8 cellular contexts compared by ENCODE assay signal in the genomic region with DNA sequence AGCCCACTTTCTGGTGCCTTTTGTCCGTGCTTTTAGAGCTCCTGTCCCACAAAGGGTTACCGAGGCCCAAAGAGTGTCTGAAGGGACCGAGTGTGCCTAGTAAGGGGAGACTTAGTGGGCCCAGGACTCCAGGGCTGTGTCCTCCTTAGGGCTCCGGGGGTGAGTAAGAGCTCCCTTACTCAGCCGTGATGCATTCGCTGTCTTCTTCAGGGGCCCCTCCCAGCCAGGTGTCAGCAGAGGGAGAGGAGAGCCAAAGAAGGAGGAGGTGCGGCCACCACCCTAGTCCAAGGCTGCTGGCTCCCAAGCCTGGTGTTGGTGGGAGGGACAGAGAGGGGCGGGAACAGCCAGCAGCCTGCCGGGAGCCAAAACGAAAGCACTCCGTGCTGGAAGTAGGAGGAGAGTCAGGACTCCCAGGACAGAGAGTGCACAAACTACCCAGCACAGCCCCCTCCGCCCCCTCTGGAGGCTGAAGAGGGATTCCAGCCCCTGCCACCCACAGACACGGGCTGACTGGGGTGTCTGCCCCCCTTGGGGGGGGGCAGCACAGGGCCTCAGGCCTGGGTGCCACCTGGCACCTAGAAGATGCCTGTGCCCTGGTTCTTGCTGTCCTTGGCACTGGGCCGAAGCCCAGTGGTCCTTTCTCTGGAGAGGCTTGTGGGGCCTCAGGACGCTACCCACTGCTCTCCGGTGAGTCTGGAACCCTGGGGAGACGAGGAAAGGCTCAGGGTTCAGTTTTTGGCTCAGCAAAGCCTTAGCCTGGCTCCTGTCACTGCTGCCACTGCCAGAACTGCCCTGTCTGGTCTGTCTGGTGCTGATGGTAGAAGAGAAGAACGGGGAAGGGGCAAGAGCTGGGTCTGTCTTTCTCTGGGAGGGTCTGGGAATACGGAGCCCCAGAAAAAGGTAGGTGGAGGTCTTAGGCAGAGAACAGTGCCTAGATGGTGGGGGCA. TPM values are rescaled to one million over a fixed set of nuclear protein-coding genes. Genes with fewer than 3 reads are reported as not detected.
DNase-seq lines count a peak whose midpoint lies in the region; ATAC-seq and TF ChIP-seq lines count a peak whose summit lies in the region.

IL17RC (plus strand) TSS at position 365 of the 947 bp plus-strand sequence; CDS start at position 583, 218 bp downstream.

- peak within 1 kb of the TSS; percentile 90 for H3K27ac ChIP-seq in VCaP
- peak within 1 kb of the TSS; percentile 62 for H3K27ac ChIP-seq in layer of hippocampus (ENCODE audit: low read depth, low read length)
- peak within 1 kb of the TSS; percentile 53 to 86 (median 80) for H3K27ac ChIP-seq in spleen

- peak within 1 kb of the TSS; percentile 47 to 84 (median 56) for H3K4me3 ChIP-seq in spleen

- TF ChIP-seq CTCF in VCaP (conservative IDR thresholded peaks at IDR 0.05) (no peak), spleen (IDR thresholded peaks at IDR 0.05 in 8 of 11, conservative IDR thresholded peaks at IDR 0.05 in 3 of 11) (no peak)

- intact Hi-C loops in spleen (cut with DNase I; ENCODE audit: low total_unique reads), result no loop called here

- peak; percentile 91 for DNase-seq in Daoy (ENCODE audit: low read depth)
- DNase-seq in NCI-H146 (lab: John Stamatoyannopoulos, UW), result peak; percentile 84
- DNase-seq in dermis blood vessel endothelial cell, result peak; percentile 84
- peak; percentile 90 for DNase-seq in spleen
- no peak for DNase-seq in OCI-M2 (lab: John Stamatoyannopoulos, UW; ENCODE audit: unreplicated experiment)

- no peaks in the 10 kb centered on the region for H3K27me3 ChIP-seq in layer of hippocampus (ENCODE audit: control insufficient read depth, insufficient read depth, low read length)
- peaks cover 0 to 22% (median 0%) of the 10 kb centered on the region in 7 donors for H3K27me3 ChIP-seq in spleen (replicated peaks in 1 of 7)

- WGBS in spleen, 5 donors, result 22 to 33% (median 29%) methylated on average over 16 to 19 of the region's 19 CpGs

- peak in 1 of 3 donors; percentile 20 for TF ChIP-seq POLR2A in spleen (IDR thresholded peaks at IDR 0.05)

- peaks cover 10 to 59% (median 38%) of the 10 kb centered on the region in 6 donors for H3K4me1 ChIP-seq in spleen

- no peaks in the 10 kb centered on the region for H3K9me3 ChIP-seq in spleen

- ATAC-seq in GM19455 (IDR thresholded peaks at IDR 0.05; ENCODE audit: unreplicated experiment), result no peak

- H3K36me3 ChIP-seq in spleen, result peaks cover 0 to 7% (median 0%) of the 10 kb centered on the region in 6 donors

RNA-seq across cellular contexts. Expression of gene IL17RC, which starts in this region (rescaled TPM):
- 6.7 and 9.5 TPM in 2 replicates for total RNA-seq in Daoy (2014; rRNA removed; shearing (Covaris generic))
- 20.4 and 25.4 TPM in 2 replicates for total RNA-seq in dermis blood vessel endothelial cell
- 10 to 100 TPM; 10.7 to 24.1 (median 19.7) TPM for total RNA-seq in spleen
- 10 to 100 TPM in 2 of 3 donors, 1 to 10 TPM in 1; 6.6 to 24.6 (median 12.6) TPM for polyA plus RNA-seq in spleen
